ENCODE assay signal across 14 cellular contexts in the genomic region with DNA sequence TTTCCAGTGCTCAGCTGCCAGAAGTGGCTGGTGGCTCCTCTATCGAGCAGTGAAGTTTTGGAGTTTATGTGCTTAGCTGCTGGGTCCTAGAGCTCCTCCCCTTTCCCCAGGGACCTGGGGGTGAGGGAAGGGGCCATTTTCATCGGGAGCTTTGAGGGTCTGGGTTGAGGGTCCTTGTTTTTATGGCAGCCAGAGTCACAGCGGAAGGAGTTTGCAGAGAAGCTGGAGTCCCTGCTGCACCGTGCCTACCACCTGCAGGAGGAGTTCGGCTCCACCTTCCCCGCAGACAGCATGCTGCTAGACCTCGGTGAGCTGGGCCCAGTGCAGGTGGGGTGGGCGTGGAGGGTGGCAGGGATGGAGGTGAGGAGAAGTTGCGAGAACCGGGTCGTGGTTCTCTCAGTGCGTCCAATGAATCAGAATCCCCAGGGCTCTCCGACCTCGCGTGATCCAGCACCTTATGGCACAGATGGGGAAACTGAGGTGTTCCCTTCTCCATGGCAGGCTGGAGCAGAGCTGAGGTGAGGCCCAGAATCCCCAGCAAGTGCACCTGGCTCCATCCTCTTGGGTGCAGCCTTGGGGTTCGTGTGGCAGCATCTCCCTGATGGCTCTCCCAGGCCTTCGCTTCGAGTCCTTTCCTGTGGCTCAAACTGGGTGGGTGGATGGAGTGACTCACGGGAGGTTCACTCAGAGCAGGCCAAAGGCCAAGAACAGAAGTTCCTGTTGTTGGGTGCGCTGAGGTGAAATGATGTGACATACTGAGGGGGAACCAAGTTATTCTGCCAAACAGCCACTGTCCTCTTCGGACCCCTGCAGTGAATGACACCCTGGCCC. TPM values are rescaled to one million over a fixed set of nuclear protein-coding genes. Genes with fewer than 3 reads are reported as not detected.
DNase-seq lines count a peak whose midpoint lies in the region; ATAC-seq, FAIRE-seq and TF ChIP-seq lines count a peak whose summit lies in the region.
"Had no signal": no experiment of that assay in that cellular context is flagged by ENCODE, and none has a peak within 500 bp of the region (broad histone marks: within the 10 kb centered on the region; RNA-seq: fewer than 3 reads in every experiment).

No MANE protein-coding gene starts in this region.

- peak; percentile 48; the same call in 1 of the 3 replicates for ATAC-seq in RWPE2 (ENCODE audit: low read depth)
- peak; percentile 61 for ATAC-seq in HepG2

- in situ Hi-C loops in GM23248 (cut with MboI) (no loop called here), HepG2 (cut with HindIII; ENCODE audit: extremely low pct_ligation_motif_present, low pct_unique_long_range_greater_than_20kb) (no loop called here)

- TF ChIP-seq EP300 in HepG2 (IDR thresholded peaks at IDR 0.05; ENCODE audit: low read depth in 2 of 2, low read length in 2 of 2): no peak
- TF ChIP-seq EP300 in HepG2 (CRISPR knock-in tag; IDR thresholded peaks at IDR 0.05; ENCODE audit: borderline replicate concordance): no peak

- WGBS in GM23248 (ENCODE audit: low coverage in 1 of 2, low lambda C conversion rate in 2 of 2, missing lambda C conversion rate in 2 of 2), 2 experiments: 65 to 69% methylated on average over 21 of the region's 21 CpGs
- 71% methylated on average over 18 of the region's 21 CpGs for WGBS in HepG2 (ENCODE audit: low lambda C conversion rate)

- H3K9me2 ChIP-seq in GM23248 (ENCODE audit: insufficient read depth): no peaks in the 10 kb centered on the region

- no peak for TF ChIP-seq POLR2A in HepG2 (IDR thresholded peaks at IDR 0.05; ENCODE audit: insufficient read depth in 1 of 2, low read depth in 2 of 2, low read length in 2 of 2)

- CTCF ChIA-PET in HepG2 (lab: Yijun Ruan, JAX; ENCODE audit: low intra/inter-chr PET ratio, low total read pairs): no interaction called here

- no peaks in the 10 kb centered on the region for H3F3A ChIP-seq in GM23248 (ENCODE audit: insufficient read depth)

- no peaks in the 10 kb centered on the region for H4K20me1 ChIP-seq in GM23248 (ENCODE audit: insufficient read depth)
- no peaks in the 10 kb centered on the region for H4K20me1 ChIP-seq in HepG2 (ENCODE audit: insufficient read depth, low read length)

- DNase-seq in GM23248: peak; percentile 81
- DNase-seq in RWPE2 (ENCODE audit: low spot score): no peak
- peak; percentile 52 for DNase-seq in HepG2 (ENCODE audit: low spot score)
- DNase-seq in NCI-H82 treated with DMSO at 0.1 percent for 48 hours (lab: John Stamatoyannopoulos, UW; ENCODE audit: unreplicated experiment): no peak
- DNase-seq in dedifferentiated amniotic fluid mesenchymal stem cell (ENCODE audit: extremely low spot score): no peak
- DNase-seq in GM10266 (ENCODE audit: extremely low spot score): no peak
- DNase-seq: activated CD4-positive, alpha-beta T cell treated with anti-CD3 and anti-CD28 coated beads, Interleukin-2, amount 10 ng/mL, durations not matched to agents 7 days and 5 days; activated effector memory CD4-positive, alpha-beta T cell treated with Interleukin-2 at 50 U/mL for 16 hours; caudate nucleus; GDM1; NCI-H2081; stimulated activated CD4-positive, alpha-beta T cell treated with anti-CD3 and anti-CD28 coated beads, Interleukin-4, amount 100 ng/mL, for 1 hour had no signal

- no TSS peak for BruUV-seq in HepG2 (replicated peaks; lab: Mats Ljungman, UMichigan)

- H3K9ac ChIP-seq in GM23248 (no peak overlapping the region), HepG2 (ENCODE audit: insufficient read depth, low read depth, low read length) (peak overlapping the region; percentile 30; the same call in 1 of the 2 replicates)

- H3K27ac ChIP-seq in GM23248: no peak overlapping the region
- no peak overlapping the region for H3K27ac ChIP-seq in RWPE2 (ENCODE audit: poor library complexity, severe bottlenecking)
- peak overlapping the region; percentile 72 for H3K27ac ChIP-seq in HepG2 (ENCODE audit: extremely low read length, insufficient read depth, low read length)
- H3K27ac ChIP-seq: C4-2B, prostate gland had no signal

- no peak overlapping the region for H2AFZ ChIP-seq in GM23248
- no peak overlapping the region for H2AFZ ChIP-seq in HepG2 (ENCODE audit: low read length)

- POLR2A ChIA-PET in HepG2 (lab: Yijun Ruan, JAX): interaction anchor here (1.0 kb wide), 1 partner anchor 23 kb away, joined by 3 read pairs; the partner anchor contains the start of gene MIGA2

- H3K36me3 ChIP-seq in GM23248 (ENCODE audit: low read depth) (no peaks in the 10 kb centered on the region), RWPE2 (ENCODE audit: low read depth) (peaks cover 22% of the 10 kb centered on the region), HepG2 (replicated peaks in 1 of 2; ENCODE audit: control insufficient read depth in 1 of 2, insufficient read depth in 2 of 2, low read length in 2 of 2) (peaks cover 1 to 3% of the 10 kb centered on the region in 2 experiments; a peak in 1 of 5 replicates)

- intact Hi-C loops in HepG2 (cut with micrococcal nuclease; ENCODE audit: unreplicated experiment): no loop called here

- TF ChIP-seq CTCF in RWPE2 (IDR thresholded peaks at IDR 0.05; ENCODE audit: poor library complexity, severe bottlenecking): no peak
- 0 out of 2 replicates have a peak, but pooled peaks have one; percentile 12 for TF ChIP-seq CTCF in HepG2 (CRISPR knock-in tag; IDR thresholded peaks at IDR 0.05)
- TF ChIP-seq CTCF in GM10266 (IDR thresholded peaks at IDR 0.05; ENCODE audit: control insufficient read depth, insufficient read depth, low read depth, missing control alignments): no peak

- H3K9me3 ChIP-seq in GM23248 (ENCODE audit: low read depth): no peaks in the 10 kb centered on the region
- no peaks in the 10 kb centered on the region for H3K9me3 ChIP-seq in RWPE2 (ENCODE audit: severe bottlenecking)
- no peaks in the 10 kb centered on the region for H3K9me3 ChIP-seq in HepG2 (ENCODE audit: low read length)
- H3K9me3 ChIP-seq: prostate gland had no signal

- H3K4me3 ChIP-seq in GM23248: no peak overlapping the region
- no peak overlapping the region for H3K4me3 ChIP-seq in RWPE2 (ENCODE audit: severe bottlenecking)
- H3K4me3 ChIP-seq in HepG2 (replicated peaks in 1 of 3; ENCODE audit: insufficient read depth in 1 of 3, low read depth in 2 of 3, low read length in 3 of 3): peak overlapping the region in 1 of 3 experiments; percentile 42; a peak in 1 of 6 replicates
- H3K4me3 ChIP-seq: prostate gland had no signal

- H3K27me3 ChIP-seq in GM23248 (replicated peaks; ENCODE audit: insufficient read depth) (no peaks in the 10 kb centered on the region), RWPE2 (ENCODE audit: insufficient read depth, poor library complexity, severe bottlenecking) (no peaks in the 10 kb centered on the region), HepG2 (ENCODE audit: control insufficient read depth in 1 of 2, insufficient read depth in 2 of 2, low read length in 2 of 2) (no peaks in the 10 kb centered on the region)

- no peak for FAIRE-seq in HepG2 (lab: Jason Lieb, UNC)

- H3K4me2 ChIP-seq in GM23248 (ENCODE audit: unreplicated experiment) (no peak overlapping the region), HepG2 (ENCODE audit: low read depth, low read length) (peak overlapping the region; percentile 64)

- TF ChIP-seq RAD21 in HepG2 (CRISPR knock-in tag; IDR thresholded peaks at IDR 0.05): no peak

- H3K79me2 ChIP-seq in GM23248 (ENCODE audit: insufficient read depth) (no peaks in the 10 kb centered on the region), HepG2 (ENCODE audit: insufficient read depth, low read length) (no peaks in the 10 kb centered on the region)

- H3K4me1 ChIP-seq in GM23248 (ENCODE audit: insufficient read depth) (peaks cover 10% of the 10 kb centered on the region), RWPE2 (ENCODE audit: insufficient read depth, poor library complexity, severe bottlenecking) (no peaks in the 10 kb centered on the region), HepG2 (ENCODE audit: insufficient read depth, low read length) (peaks cover 33% of the 10 kb centered on the region)
- H3K4me1 ChIP-seq: prostate gland had no signal

RNA-seq across cellular contexts. Expression of gene DOLPP1, which starts 21.7 kb away (rescaled TPM):
- total RNA-seq in GM23248 (2014; rRNA removed; shearing (Covaris generic)): 11.5 and 11.6 TPM in 2 replicates
- 12.8 and 13.7 TPM in 2 replicates for polyA plus RNA-seq in GM23248 (2016; fragmentation: Nextera tagmentation; extraction: Ambion mirVana)
- 15.1 and 34.1 TPM in 2 replicates for total RNA-seq in HepG2 (2016; rRNA removed; fragmentation: Illumina TruSeq; extraction: Trizol)
- 4.4 and 4.8 TPM in 2 replicates for total RNA-seq in HepG2 (2016; cell fraction: cytosol; rRNA removed; fragmentation: Illumina TruSeq; extraction: Trizol; ENCODE audit: low read depth)
- total RNA-seq in HepG2 (2016; cell fraction: insoluble cytoplasmic fraction; rRNA removed; fragmentation: Illumina TruSeq; extraction: Trizol): 14.3 and 33.9 TPM in 2 replicates
- 11.5 and 12.2 TPM in 2 replicates for total RNA-seq in HepG2 (2016; cell fraction: membrane; rRNA removed; fragmentation: Illumina TruSeq; extraction: Trizol)
- total RNA-seq in HepG2 (2016; cell fraction: nucleus; rRNA removed; fragmentation: Illumina TruSeq; extraction: Trizol): 27.9 and 34.5 TPM in 2 replicates
- 20.9 and 21.0 TPM in 2 replicates for polyA plus RNA-seq in HepG2 (2011; rRNA removed)
- polyA plus RNA-seq in HepG2 (2011; cell fraction: cytosol; rRNA removed): 18.4 and 24.7 TPM in 2 replicates
- 17.8 and 22.4 TPM in 2 replicates for polyA plus RNA-seq in HepG2 (2011; cell fraction: nucleus; rRNA removed)
- polyA plus RNA-seq in HepG2 (2012): 7.5 and 9.0 TPM in 2 replicates
- 3.5 and 3.7 TPM in 2 replicates for polyA plus RNA-seq in HepG2 (2016; cell fraction: cytosol; fragmentation: Illumina TruSeq; extraction: Trizol; ENCODE audit: low read depth)
- 15.8 and 16.0 TPM in 2 replicates for polyA plus RNA-seq in HepG2 (2016; cell fraction: insoluble cytoplasmic fraction; fragmentation: Illumina TruSeq; extraction: Trizol; ENCODE audit: low read depth)
- polyA plus RNA-seq in HepG2 (2016; cell fraction: membrane; fragmentation: Illumina TruSeq; extraction: Trizol; ENCODE audit: low read depth): 6.2 and 7.2 TPM in 2 replicates
- 48.2 and 51.4 TPM in 2 replicates for polyA plus RNA-seq in HepG2 (2016; cell fraction: nucleus; fragmentation: Illumina TruSeq; extraction: Trizol; ENCODE audit: insufficient read depth, low read depth)
- 31.9 and 42.4 TPM in 2 replicates for polyA minus RNA-seq in HepG2 (2011; rRNA and poly(A)+ RNA removed; ENCODE audit: low replicate concordance)
- polyA minus RNA-seq in HepG2 (2011; cell fraction: cytosol; rRNA and poly(A)+ RNA removed): 9.3 and 12.5 TPM in 2 replicates
- polyA minus RNA-seq in HepG2 (2011; cell fraction: nucleus; rRNA and poly(A)+ RNA removed): 4.4 and 6.6 TPM in 2 replicates

RNA-seq across cellular contexts. Expression of gene MIGA2, which starts 22.8 kb away (rescaled TPM):
- 31.6 and 35.1 TPM in 2 replicates for total RNA-seq in GM23248 (2014; rRNA removed; shearing (Covaris generic))
- polyA plus RNA-seq in GM23248 (2016; fragmentation: Nextera tagmentation; extraction: Ambion mirVana) (10.7 and 12.4 TPM in 2 replicates), HepG2 (2011; rRNA removed) (10.8 and 12.2 TPM in 2 replicates)
- total RNA-seq in HepG2 (2016; rRNA removed; fragmentation: Illumina TruSeq; extraction: Trizol): 8.9 and 17.1 TPM in 2 replicates
- total RNA-seq in HepG2 (2016; cell fraction: cytosol; rRNA removed; fragmentation: Illumina TruSeq; extraction: Trizol; ENCODE audit: low read depth): 5.8 TPM in 2 replicates
- total RNA-seq in HepG2 (2016; cell fraction: insoluble cytoplasmic fraction; rRNA removed; fragmentation: Illumina TruSeq; extraction: Trizol): 8.3 and 17.7 TPM in 2 replicates
- total RNA-seq in HepG2 (2016; cell fraction: membrane; rRNA removed; fragmentation: Illumina TruSeq; extraction: Trizol): 6.6 and 6.9 TPM in 2 replicates
- 22.2 and 26.2 TPM in 2 replicates for total RNA-seq in HepG2 (2016; cell fraction: nucleus; rRNA removed; fragmentation: Illumina TruSeq; extraction: Trizol)
- polyA plus RNA-seq in HepG2 (2011; cell fraction: cytosol; rRNA removed): 4.8 and 7.2 TPM in 2 replicates
- polyA plus RNA-seq in HepG2 (2011; cell fraction: nucleus; rRNA removed): 118 and 145 TPM in 2 replicates
- 3.9 and 9.8 TPM in 2 replicates for polyA plus RNA-seq in HepG2 (2012)
- polyA plus RNA-seq in HepG2 (2016; cell fraction: cytosol; fragmentation: Illumina TruSeq; extraction: Trizol; ENCODE audit: low read depth): 1.3 and 1.6 TPM in 2 replicates
- 5.8 and 6.3 TPM in 2 replicates for polyA plus RNA-seq in HepG2 (2016; cell fraction: insoluble cytoplasmic fraction; fragmentation: Illumina TruSeq; extraction: Trizol; ENCODE audit: low read depth)
- 3.4 and 4.3 TPM in 2 replicates for polyA plus RNA-seq in HepG2 (2016; cell fraction: membrane; fragmentation: Illumina TruSeq; extraction: Trizol; ENCODE audit: low read depth)
- polyA plus RNA-seq in HepG2 (2016; cell fraction: nucleus; fragmentation: Illumina TruSeq; extraction: Trizol; ENCODE audit: insufficient read depth, low read depth): 44.0 and 50.8 TPM in 2 replicates
- polyA minus RNA-seq in HepG2 (2011; rRNA and poly(A)+ RNA removed; ENCODE audit: low replicate concordance): 17.4 and 26.1 TPM in 2 replicates
- polyA minus RNA-seq in HepG2 (2011; cell fraction: cytosol; rRNA and poly(A)+ RNA removed): 4.4 and 5.0 TPM in 2 replicates
- polyA minus RNA-seq in HepG2 (2011; cell fraction: nucleus; rRNA and poly(A)+ RNA removed): 18.5 and 19.6 TPM in 2 replicates

RNA-seq across cellular contexts. Expression of gene SH3GLB2, which starts 31.0 kb away (rescaled TPM):
- 57.3 and 84.9 TPM in 2 replicates for total RNA-seq in GM23248 (2014; rRNA removed; shearing (Covaris generic))
- polyA plus RNA-seq in GM23248 (2016; fragmentation: Nextera tagmentation; extraction: Ambion mirVana) (27.7 and 30.9 TPM in 2 replicates), HepG2 (2011; rRNA removed) (40.6 and 68.0 TPM in 2 replicates)
- 10.5 and 24.0 TPM in 2 replicates for total RNA-seq in HepG2 (2016; rRNA removed; fragmentation: Illumina TruSeq; extraction: Trizol)
- total RNA-seq in HepG2 (2016; cell fraction: cytosol; rRNA removed; fragmentation: Illumina TruSeq; extraction: Trizol; ENCODE audit: low read depth): 5.7 and 6.3 TPM in 2 replicates
- total RNA-seq in HepG2 (2016; cell fraction: insoluble cytoplasmic fraction; rRNA removed; fragmentation: Illumina TruSeq; extraction: Trizol): 10.1 and 22.9 TPM in 2 replicates
- 9.8 and 12.3 TPM in 2 replicates for total RNA-seq in HepG2 (2016; cell fraction: membrane; rRNA removed; fragmentation: Illumina TruSeq; extraction: Trizol)
- 28.6 and 31.6 TPM in 2 replicates for total RNA-seq in HepG2 (2016; cell fraction: nucleus; rRNA removed; fragmentation: Illumina TruSeq; extraction: Trizol)
- polyA plus RNA-seq in HepG2 (2011; cell fraction: cytosol; rRNA removed): 23.7 and 25.8 TPM in 2 replicates
- 356 and 393 TPM in 2 replicates for polyA plus RNA-seq in HepG2 (2011; cell fraction: nucleus; rRNA removed)
- 17.4 and 18.7 TPM in 2 replicates for polyA plus RNA-seq in HepG2 (2012)
- polyA plus RNA-seq in HepG2 (2016; cell fraction: cytosol; fragmentation: Illumina TruSeq; extraction: Trizol; ENCODE audit: low read depth): 7.5 and 8.5 TPM in 2 replicates
- 13.7 and 15.9 TPM in 2 replicates for polyA plus RNA-seq in HepG2 (2016; cell fraction: insoluble cytoplasmic fraction; fragmentation: Illumina TruSeq; extraction: Trizol; ENCODE audit: low read depth)
- polyA plus RNA-seq in HepG2 (2016; cell fraction: membrane; fragmentation: Illumina TruSeq; extraction: Trizol; ENCODE audit: low read depth): 11.0 and 13.2 TPM in 2 replicates
- 80.7 and 100 TPM in 2 replicates for polyA plus RNA-seq in HepG2 (2016; cell fraction: nucleus; fragmentation: Illumina TruSeq; extraction: Trizol; ENCODE audit: insufficient read depth, low read depth)
- polyA minus RNA-seq in HepG2 (2011; rRNA and poly(A)+ RNA removed; ENCODE audit: low replicate concordance): 29.6 and 163 TPM in 2 replicates
- polyA minus RNA-seq in HepG2 (2011; cell fraction: cytosol; rRNA and poly(A)+ RNA removed): 10.4 and 14.1 TPM in 2 replicates
- 20.3 and 22.6 TPM in 2 replicates for polyA minus RNA-seq in HepG2 (2011; cell fraction: nucleus; rRNA and poly(A)+ RNA removed)

RNA-seq across cellular contexts. Expression of gene CRAT, which starts 51.4 kb away (rescaled TPM):
- 51.5 and 55.4 TPM in 2 replicates for total RNA-seq in GM23248 (2014; rRNA removed; shearing (Covaris generic))
- 61.4 and 66.0 TPM in 2 replicates for polyA plus RNA-seq in GM23248 (2016; fragmentation: Nextera tagmentation; extraction: Ambion mirVana)
- total RNA-seq in HepG2 (2016; rRNA removed; fragmentation: Illumina TruSeq; extraction: Trizol): 26.6 and 29.3 TPM in 2 replicates
- 13.7 and 20.3 TPM in 2 replicates for total RNA-seq in HepG2 (2016; cell fraction: cytosol; rRNA removed; fragmentation: Illumina TruSeq; extraction: Trizol; ENCODE audit: low read depth)
- total RNA-seq in HepG2 (2016; cell fraction: insoluble cytoplasmic fraction; rRNA removed; fragmentation: Illumina TruSeq; extraction: Trizol): 24.5 and 28.0 TPM in 2 replicates
- total RNA-seq in HepG2 (2016; cell fraction: membrane; rRNA removed; fragmentation: Illumina TruSeq; extraction: Trizol): 27.1 and 32.0 TPM in 2 replicates
- 17.6 and 18.1 TPM in 2 replicates for total RNA-seq in HepG2 (2016; cell fraction: nucleus; rRNA removed; fragmentation: Illumina TruSeq; extraction: Trizol)
- polyA plus RNA-seq in HepG2 (2011; rRNA removed): 26.1 and 31.1 TPM in 2 replicates
- 21.4 and 24.4 TPM in 2 replicates for polyA plus RNA-seq in HepG2 (2011; cell fraction: cytosol; rRNA removed)
- polyA plus RNA-seq in HepG2 (2011; cell fraction: nucleus; rRNA removed): 62.4 and 63.9 TPM in 2 replicates
- polyA plus RNA-seq in HepG2 (2012): 32.3 and 32.7 TPM in 2 replicates
- 18.5 and 23.3 TPM in 2 replicates for polyA plus RNA-seq in HepG2 (2016; cell fraction: cytosol; fragmentation: Illumina TruSeq; extraction: Trizol; ENCODE audit: low read depth)
- polyA plus RNA-seq in HepG2 (2016; cell fraction: insoluble cytoplasmic fraction; fragmentation: Illumina TruSeq; extraction: Trizol; ENCODE audit: low read depth): 27.2 and 34.4 TPM in 2 replicates
- 26.8 and 32.7 TPM in 2 replicates for polyA plus RNA-seq in HepG2 (2016; cell fraction: membrane; fragmentation: Illumina TruSeq; extraction: Trizol; ENCODE audit: low read depth)
- polyA plus RNA-seq in HepG2 (2016; cell fraction: nucleus; fragmentation: Illumina TruSeq; extraction: Trizol; ENCODE audit: insufficient read depth, low read depth): 29.5 and 29.9 TPM in 2 replicates
- polyA minus RNA-seq in HepG2 (2011; rRNA and poly(A)+ RNA removed; ENCODE audit: low replicate concordance): 7.1 and 60.6 TPM in 2 replicates
- polyA minus RNA-seq in HepG2 (2011; cell fraction: cytosol; rRNA and poly(A)+ RNA removed): 24.5 and 25.6 TPM in 2 replicates
- polyA minus RNA-seq in HepG2 (2011; cell fraction: nucleus; rRNA and poly(A)+ RNA removed): 11.7 and 16.0 TPM in 2 replicates

RNA-seq across cellular contexts. Expression of gene PTPA, which starts 52.0 kb away (rescaled TPM):
- total RNA-seq in GM23248 (2014; rRNA removed; shearing (Covaris generic)): 96.9 and 113 TPM in 2 replicates
- polyA plus RNA-seq in GM23248 (2016; fragmentation: Nextera tagmentation; extraction: Ambion mirVana) (59.9 and 60.8 TPM in 2 replicates), HepG2 (2011; rRNA removed) (79.3 and 86.0 TPM in 2 replicates)
- 105 and 109 TPM in 2 replicates for total RNA-seq in HepG2 (2016; rRNA removed; fragmentation: Illumina TruSeq; extraction: Trizol)
- total RNA-seq in HepG2 (2016; cell fraction: cytosol; rRNA removed; fragmentation: Illumina TruSeq; extraction: Trizol; ENCODE audit: low read depth): 13.7 and 14.3 TPM in 2 replicates
- total RNA-seq in HepG2 (2016; cell fraction: insoluble cytoplasmic fraction; rRNA removed; fragmentation: Illumina TruSeq; extraction: Trizol): 107 and 108 TPM in 2 replicates
- total RNA-seq in HepG2 (2016; cell fraction: membrane; rRNA removed; fragmentation: Illumina TruSeq; extraction: Trizol): 42.5 and 49.9 TPM in 2 replicates
- 57.5 and 66.5 TPM in 2 replicates for total RNA-seq in HepG2 (2016; cell fraction: nucleus; rRNA removed; fragmentation: Illumina TruSeq; extraction: Trizol)
- polyA plus RNA-seq in HepG2 (2011; cell fraction: cytosol; rRNA removed): 78.6 and 93.8 TPM in 2 replicates
- 64.7 and 73.4 TPM in 2 replicates for polyA plus RNA-seq in HepG2 (2011; cell fraction: nucleus; rRNA removed)
- polyA plus RNA-seq in HepG2 (2012): 58.7 and 58.8 TPM in 2 replicates
- 12.7 and 14.2 TPM in 2 replicates for polyA plus RNA-seq in HepG2 (2016; cell fraction: cytosol; fragmentation: Illumina TruSeq; extraction: Trizol; ENCODE audit: low read depth)
- polyA plus RNA-seq in HepG2 (2016; cell fraction: insoluble cytoplasmic fraction; fragmentation: Illumina TruSeq; extraction: Trizol; ENCODE audit: low read depth): 95.6 and 101 TPM in 2 replicates
- polyA plus RNA-seq in HepG2 (2016; cell fraction: membrane; fragmentation: Illumina TruSeq; extraction: Trizol; ENCODE audit: low read depth): 35.2 and 36.7 TPM in 2 replicates
- polyA plus RNA-seq in HepG2 (2016; cell fraction: nucleus; fragmentation: Illumina TruSeq; extraction: Trizol; ENCODE audit: insufficient read depth, low read depth): 80.4 and 88.7 TPM in 2 replicates
- polyA minus RNA-seq in HepG2 (2011; rRNA and poly(A)+ RNA removed; ENCODE audit: low replicate concordance): 104 and 215 TPM in 2 replicates
- polyA minus RNA-seq in HepG2 (2011; cell fraction: cytosol; rRNA and poly(A)+ RNA removed): 57.5 and 58.2 TPM in 2 replicates
- polyA minus RNA-seq in HepG2 (2011; cell fraction: nucleus; rRNA and poly(A)+ RNA removed): 32.4 and 34.9 TPM in 2 replicates

Comparison
In these comparisons a context has a peak if more than half of its experiments do, and no peak if none do; other contexts are left out.
1. DNase-seq: peak in GM23248 (single experiment) and HepG2 (single experiment); none in RWPE2 (single experiment), NCI-H82 treated with DMSO at 0.1 percent for 48 hours (single experiment), dedifferentiated amniotic fluid mesenchymal stem cell (single experiment) and GM10266 (single experiment).